ENCODE assay signal across 14 cellular contexts in the genomic region with DNA sequence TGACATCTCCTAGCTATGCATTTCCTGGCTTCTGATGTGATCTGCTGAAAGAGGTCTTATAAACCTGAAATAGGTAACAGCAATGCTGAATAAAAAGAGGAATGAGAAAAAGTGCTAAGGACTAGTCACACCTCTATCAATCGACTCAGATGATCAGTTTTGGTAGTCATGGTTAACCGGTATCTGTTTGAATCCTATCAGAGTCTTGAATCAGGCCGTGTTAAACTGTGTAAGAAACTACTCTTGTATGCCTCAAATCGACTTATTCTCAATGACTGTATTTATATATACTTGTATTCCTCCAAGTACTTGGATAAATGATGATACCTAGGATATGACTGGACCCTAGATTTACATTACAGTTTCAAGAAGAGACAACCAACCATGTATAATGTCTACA. TPM values are rescaled to one million over a fixed set of nuclear protein-coding genes. Genes with fewer than 3 reads are reported as not detected.
DNase-seq lines count a peak whose midpoint lies in the region; ATAC-seq and TF ChIP-seq lines count a peak whose summit lies in the region.
"Had no signal": no experiment of that assay in that cellular context is flagged by ENCODE, and none has a peak within 500 bp of the region (broad histone marks: within the 10 kb centered on the region; RNA-seq: fewer than 3 reads in every experiment).

No MANE protein-coding gene starts in this region.

- POLR2A ChIA-PET in IMR-90 (lab: Charles Lee; ENCODE audit: unreplicated experiment): no interaction called here

- H3K27me3 ChIP-seq in HUES48 (ENCODE audit: control insufficient read depth, insufficient read depth, low read length) (no peaks in the 10 kb centered on the region), IMR-90 (ENCODE audit: control insufficient read depth, insufficient read depth, low read length) (no peaks in the 10 kb centered on the region), smooth muscle cell (ENCODE audit: low read depth) (no peaks in the 10 kb centered on the region)
- H3K27me3 ChIP-seq: BLaER1 had no signal

- H3K23ac ChIP-seq in IMR-90 (ENCODE audit: low read depth, low read length): no peak overlapping the region

- H3K9me3 ChIP-seq in HUES48 (ENCODE audit: control insufficient read depth, insufficient read depth, low read length): no peaks in the 10 kb centered on the region
- H3K9me3 ChIP-seq in IMR-90 (ENCODE audit: control insufficient read depth, insufficient read depth, low read length): no peaks in the 10 kb centered on the region
- H3K9me3 ChIP-seq in smooth muscle cell (replicated peaks; ENCODE audit: low read depth): peaks cover 5% of the 10 kb centered on the region
- H3K9me3 ChIP-seq: BLaER1 had no signal

- in situ Hi-C loops in IMR-90 (cut with MboI; ENCODE audit: low sequenced_read_pairs): no loop called here

- H3K36me3 ChIP-seq in HUES48 (ENCODE audit: control insufficient read depth, insufficient read depth, low read length): peaks cover 28% of the 10 kb centered on the region
- peaks cover 12% of the 10 kb centered on the region for H3K36me3 ChIP-seq in IMR-90 (ENCODE audit: control insufficient read depth, insufficient read depth, low read length)
- peaks cover 7% of the 10 kb centered on the region for H3K36me3 ChIP-seq in smooth muscle cell (ENCODE audit: low read depth)

- H3K9ac ChIP-seq in HUES48 (ENCODE audit: low read depth, low read length): no peak overlapping the region
- no peak overlapping the region for H3K9ac ChIP-seq in IMR-90 (ENCODE audit: low read depth, low read length)
- H3K9ac ChIP-seq in smooth muscle cell (ENCODE audit: low read depth): no peak overlapping the region
- H3K9ac ChIP-seq: BLaER1 had no signal

- intact Hi-C loops in IMR-90 (cut with micrococcal nuclease): no loop called here
- intact Hi-C loops in posterior vena cava (cut with DNase I): no loop called here

- H3K4me2 ChIP-seq in IMR-90 (ENCODE audit: low read depth, low read length) (no peak overlapping the region), smooth muscle cell (no peak overlapping the region)
- H3K4me2 ChIP-seq: BLaER1 had no signal

- H3K14ac ChIP-seq in IMR-90 (replicated peaks; ENCODE audit: low read depth, low read length): no peak overlapping the region

- H3K9me3 Mint-ChIP-seq in activated T-helper 17 cell treated with anti-CD3 and anti-CD28 coated beads, Interleukin-2, amount 50 U/mL, for 72 hours: no peaks in the 10 kb centered on the region
- H3K9me3 Mint-ChIP-seq: H9 had no signal

- no peak overlapping the region for H3K4ac ChIP-seq in IMR-90 (ENCODE audit: low read depth, low read length)

- H2BK120ac ChIP-seq in IMR-90 (ENCODE audit: low read depth, low read length): no peak overlapping the region

- no peak for ATAC-seq in IMR-90 (ENCODE audit: low read depth)
- ATAC-seq in activated T-helper 17 cell treated with anti-CD3 and anti-CD28 coated beads, Interleukin-2, amount 50 U/mL, for 72 hours (replicated peaks): peak; percentile 14

- H4K5ac ChIP-seq in IMR-90 (ENCODE audit: low read depth, low read length): no peak overlapping the region

- CTCF ChIA-PET in IMR-90 (lab: Yijun Ruan, JAX): interaction anchor here (0.8 kb wide), 1 partner anchor 50 kb away, joined by 3 read pairs; no protein-coding TSS in a partner anchor

- no peak overlapping the region for H2BK15ac ChIP-seq in IMR-90 (ENCODE audit: low read depth, low read length)

- H2AK5ac ChIP-seq in IMR-90 (ENCODE audit: low read depth, low read length): no peak overlapping the region

- H3K27ac Mint-ChIP-seq in activated T-helper 17 cell treated with anti-CD3 and anti-CD28 coated beads, Interleukin-2, amount 50 U/mL, for 72 hours: no peak overlapping the region
- H3K27ac Mint-ChIP-seq: CD14-positive monocyte; CD4-positive, alpha-beta memory T cell; H9 had no signal

- H4K91ac ChIP-seq in IMR-90 (ENCODE audit: insufficient read depth, low read depth, low read length): no peak overlapping the region

- H3K79me1 ChIP-seq in IMR-90 (ENCODE audit: low read depth in 1 of 2, low read length in 2 of 2): peaks cover 0 to 3% of the 10 kb centered on the region in 2 experiments; a peak in 2 of 4 replicates

- H3F3A ChIP-seq in smooth muscle cell (ENCODE audit: low read depth): no peaks in the 10 kb centered on the region

- no peak overlapping the region for H3K18ac ChIP-seq in IMR-90 (ENCODE audit: low read depth, low read length)

- H3K79me2 ChIP-seq in smooth muscle cell (ENCODE audit: low read depth): no peaks in the 10 kb centered on the region

- 100% methylated on average over 1 of the region's 4 CpGs; no CpG with 5 or more reads in 1 of the 2 experiments for WGBS in IMR-90 (ENCODE audit: extremely low coverage in 2 of 2, insufficient read length in 1 of 2), 2 experiments
- WGBS in smooth muscle cell (ENCODE audit: low lambda C conversion rate): 95% methylated on average over 4 of the region's 4 CpGs

- H4K20me1 ChIP-seq in IMR-90 (ENCODE audit: insufficient read depth, low read length): no peaks in the 10 kb centered on the region
- no peaks in the 10 kb centered on the region for H4K20me1 ChIP-seq in smooth muscle cell (ENCODE audit: low read depth)
- H4K20me1 ChIP-seq: BLaER1 had no signal

- no peak for TF ChIP-seq RAD21 in IMR-90 (IDR thresholded peaks at IDR 0.05; ENCODE audit: low read length)

- H3K27ac ChIP-seq in HUES48 (ENCODE audit: low read depth, low read length) (peak overlapping the region; percentile 16), IMR-90 (ENCODE audit: insufficient read depth, low read length) (no peak overlapping the region), smooth muscle cell (ENCODE audit: low read depth) (peak overlapping the region; percentile 52)
- H3K27ac ChIP-seq: BLaER1 had no signal

- TSS peak; percentile 11 for BruUV-seq in IMR-90 (replicated peaks; lab: Mats Ljungman, UMichigan)

- no peak overlapping the region for H2BK20ac ChIP-seq in IMR-90 (ENCODE audit: low read depth, low read length)

- H3K9me1 ChIP-seq in IMR-90 (ENCODE audit: insufficient read depth, low read length): peaks cover 6% of the 10 kb centered on the region; the same call in 1 of the 2 replicates

- H3K4me3 Mint-ChIP-seq in activated T-helper 17 cell treated with anti-CD3 and anti-CD28 coated beads, Interleukin-2, amount 50 U/mL, for 72 hours: no peak overlapping the region
- H3K4me3 Mint-ChIP-seq: CD14-positive monocyte, H9 had no signal

- H4K8ac ChIP-seq in IMR-90 (ENCODE audit: low read depth in 2 of 2, low read length in 2 of 2): no peak overlapping the region

- H3K4me1 ChIP-seq in HUES48 (ENCODE audit: control insufficient read depth, insufficient read depth, low read length) (no peaks in the 10 kb centered on the region), IMR-90 (ENCODE audit: control insufficient read depth, insufficient read depth, low read length) (peaks cover 8% of the 10 kb centered on the region), smooth muscle cell (ENCODE audit: low read depth) (no peaks in the 10 kb centered on the region)
- H3K4me1 ChIP-seq: BLaER1 had no signal

- TF ChIP-seq POLR2A in IMR-90 (IDR thresholded peaks at IDR 0.05; ENCODE audit: low read depth, low read length): no peak

- H3K4me3 ChIP-seq in HUES48 (ENCODE audit: low read depth, low read length): no peak overlapping the region
- H3K4me3 ChIP-seq in IMR-90 (ENCODE audit: insufficient read depth, low read depth, low read length): no peak overlapping the region
- no peak overlapping the region for H3K4me3 ChIP-seq in smooth muscle cell
- H3K4me3 ChIP-seq: BLaER1 had no signal

- no peaks in the 10 kb centered on the region for H3K27me3 Mint-ChIP-seq in activated T-helper 17 cell treated with anti-CD3 and anti-CD28 coated beads, Interleukin-2, amount 50 U/mL, for 72 hours
- H3K27me3 Mint-ChIP-seq: CD4-positive, alpha-beta memory T cell had no signal

- no peak overlapping the region for H2AK9ac ChIP-seq in IMR-90 (replicated peaks; ENCODE audit: low read depth, low read length, poor library complexity)

- peaks cover 81% of the 10 kb centered on the region for H3K36me3 Mint-ChIP-seq in activated T-helper 17 cell treated with anti-CD3 and anti-CD28 coated beads, Interleukin-2, amount 50 U/mL, for 72 hours (ENCODE audit: low read depth)

- H2AFZ ChIP-seq in IMR-90 (replicated peaks; ENCODE audit: low read length, poor library complexity) (no peak overlapping the region), smooth muscle cell (ENCODE audit: low read depth) (no peak overlapping the region)

- TF ChIP-seq CTCF in IMR-90 (conservative IDR thresholded peaks at IDR 0.05; ENCODE audit: low read depth, low read length) (no peak), smooth muscle cell (IDR thresholded peaks at IDR 0.05; ENCODE audit: borderline replicate concordance, insufficient read depth, poor library complexity, severe bottlenecking) (no peak)

- no peak overlapping the region for H3K56ac ChIP-seq in IMR-90 (ENCODE audit: extremely low read depth, insufficient read depth, low read length)

- H3K4me1 Mint-ChIP-seq in activated T-helper 17 cell treated with anti-CD3 and anti-CD28 coated beads, Interleukin-2, amount 50 U/mL, for 72 hours: no peaks in the 10 kb centered on the region
- H3K4me1 Mint-ChIP-seq: CD14-positive monocyte; CD4-positive, alpha-beta memory T cell; H9 had no signal

- no peak overlapping the region for H2BK5ac ChIP-seq in IMR-90 (ENCODE audit: low read depth, low read length, poor library complexity, severe bottlenecking)

- dilution Hi-C loops in IMR-90 (cut with HindIII; ENCODE audit: low sequenced_read_pairs, unreplicated experiment): no loop called here

- no peak for DNase-seq in IMR-90
- no peak for DNase-seq in smooth muscle cell (lab: John Stamatoyannopoulos, UW; ENCODE audit: unreplicated experiment)
- no peak for DNase-seq in H4 (ENCODE audit: low spot score)
- DNase-seq in posterior vena cava (ENCODE audit: low spot score): no peak
- DNase-seq: ACHN; CD4-positive, alpha-beta memory T cell; DMS79 treated with DMSO at 0.1 percent for 48 hours; GF-D8; GOT3; H9 had no signal

RNA-seq across cellular contexts. Expression of gene ISM2, which starts 10.8 kb away (rescaled TPM):
- total RNA-seq in IMR-90 (2012; rRNA removed) (under 0.01 TPM in 2 replicates), smooth muscle cell (2.1 and 2.7 TPM in 2 replicates), posterior vena cava (under 1 TPM in 1 of 2 donors, not detected in 1; 0.60 TPM)
- polyA plus RNA-seq in IMR-90 (2012; rRNA removed) (0.12 and 0.19 TPM in 2 replicates), smooth muscle cell (0.57 and 0.78 TPM in 2 replicates)
- 0.07 and 0.11 TPM in 2 replicates for polyA plus RNA-seq in IMR-90 (2012; cell fraction: cytosol; rRNA removed)
- 0.14 and 0.16 TPM in 2 replicates for polyA plus RNA-seq in IMR-90 (2012; cell fraction: nucleus; rRNA removed; ENCODE audit: low replicate concordance)
- total RNA-seq in activated T-helper 17 cell treated with anti-CD3 and anti-CD28 coated beads, Interleukin-2, amount 50 U/mL, for 72 hours: under 1 TPM in 1 of 2 donors, not detected in 1; 0.21 TPM
- total RNA-seq in H4 (2014; rRNA removed; shearing (Covaris generic)): not detected in 2 replicates
- total RNA-seq: CD4-positive, alpha-beta memory T cell had no signal
- polyA plus RNA-seq: CD14-positive monocyte; CD4-positive, alpha-beta memory T cell had no signal

RNA-seq across cellular contexts. Expression of gene AHSA1, which starts 51.5 kb away (rescaled TPM):
- total RNA-seq in IMR-90 (2012; rRNA removed) (152 and 166 TPM in 2 replicates), smooth muscle cell (57.6 and 88.5 TPM in 2 replicates), posterior vena cava (10 to 100 TPM; 78.3 to 85.3 TPM)
- polyA plus RNA-seq in IMR-90 (2012; rRNA removed) (190 and 252 TPM in 2 replicates), smooth muscle cell (92.8 and 94.6 TPM in 2 replicates)
- 97.8 and 134 TPM in 2 replicates for polyA plus RNA-seq in IMR-90 (2012; cell fraction: cytosol; rRNA removed)
- polyA plus RNA-seq in IMR-90 (2012; cell fraction: nucleus; rRNA removed; ENCODE audit: low replicate concordance): 42.3 and 94.5 TPM in 2 replicates
- 100 to 1,000 TPM; 143 to 283 TPM for total RNA-seq in activated T-helper 17 cell treated with anti-CD3 and anti-CD28 coated beads, Interleukin-2, amount 50 U/mL, for 72 hours
- total RNA-seq in H4 (2014; rRNA removed; shearing (Covaris generic)): 224 and 235 TPM in 2 replicates

RNA-seq across cellular contexts. Expression of gene VIPAS39, which starts 52.0 kb away (rescaled TPM):
- total RNA-seq in IMR-90 (2012; rRNA removed) (32.2 and 43.0 TPM in 2 replicates), smooth muscle cell (32.6 and 55.5 TPM in 2 replicates), posterior vena cava (10 to 100 TPM; 11.9 to 15.7 TPM)
- polyA plus RNA-seq in IMR-90 (2012; rRNA removed) (17.2 and 19.0 TPM in 2 replicates), smooth muscle cell (12.3 and 19.7 TPM in 2 replicates)
- polyA plus RNA-seq in IMR-90 (2012; cell fraction: cytosol; rRNA removed): 7.5 and 11.2 TPM in 2 replicates
- 6.8 and 34.7 TPM in 2 replicates for polyA plus RNA-seq in IMR-90 (2012; cell fraction: nucleus; rRNA removed; ENCODE audit: low replicate concordance)
- 10 to 100 TPM; 19.0 to 25.9 TPM for total RNA-seq in activated T-helper 17 cell treated with anti-CD3 and anti-CD28 coated beads, Interleukin-2, amount 50 U/mL, for 72 hours
- total RNA-seq in H4 (2014; rRNA removed; shearing (Covaris generic)): 21.6 and 28.1 TPM in 2 replicates
